Comparison of ENCODE assay signal across 11 cellular contexts in genomic region chrX:27823812-27824211, GRCh38. TPM values are rescaled to one million over a fixed set of nuclear protein-coding genes. Genes with fewer than 3 reads are reported as not detected.
"Had no signal": no experiment of that assay in that cellular context is flagged by ENCODE, and none has a peak within 500 bp of the region (broad histone marks: within the 10 kb centered on the region; RNA-seq: fewer than 3 reads in every experiment).

No MANE protein-coding gene starts in this region.

- H3K4me3 Mint-ChIP-seq: IgD-negative memory B cell had no signal

- ATAC-seq: HepG2, K562 had no signal

- FAIRE-seq: HepG2, HTR-8/SVneo, K562 had no signal

- H3K9ac ChIP-seq: KMS-11 had no signal

- H3K4me3 ChIP-seq: K562 had no signal

- H3K27me3 Mint-ChIP-seq: IgD-negative memory B cell had no signal

- DNase-seq: IMR-90, KBM-7, KG1 had no signal

- H3K27ac ChIP-seq: HL-60, KMS-11 had no signal

- H3K36me3 Mint-ChIP-seq: IgD-negative memory B cell had no signal

- H3K27ac Mint-ChIP-seq: IgD-negative memory B cell had no signal

- H3K4me2 ChIP-seq: KMS-11 had no signal

RNA-seq across cellular contexts. Expression of gene MAGEB10, which starts 16.0 kb away (rescaled TPM):
- total RNA-seq: HepG2, HT-29, HT1080, IMR-90 had no signal
